ENCODE assay signal across 34 cellular contexts in the genomic region with DNA sequence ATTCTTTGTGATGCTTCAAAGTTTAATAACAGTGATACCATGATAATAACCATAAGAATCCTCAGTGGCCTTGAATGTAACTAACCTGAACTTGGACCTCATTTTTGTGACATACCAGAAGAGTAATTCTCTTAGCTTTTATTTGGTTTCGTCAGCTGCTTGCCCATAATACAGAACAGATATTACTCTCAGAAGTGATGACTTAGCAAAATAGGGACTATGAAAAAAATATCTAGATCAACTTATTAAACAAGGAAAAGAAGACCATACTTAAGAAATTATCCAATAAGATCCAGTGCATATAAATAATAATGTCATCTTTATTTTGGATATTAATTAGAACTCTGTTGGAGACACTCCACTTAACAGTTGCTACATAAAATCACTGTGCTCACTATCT.
"Had no signal": no experiment of that assay in that cellular context is flagged by ENCODE, and none has a peak within 500 bp of the region (broad histone marks: within the 10 kb centered on the region; RNA-seq: fewer than 3 reads in every experiment).

No MANE protein-coding gene starts in this region.

- H3K4me3 ChIP-seq: adrenal gland, body of pancreas, colonic mucosa had no signal

- H3K9me3 Mint-ChIP-seq: activated CD4-positive, alpha-beta memory T cell treated with anti-CD3 and anti-CD28 coated beads for 36 hours; activated CD4-positive, alpha-beta T cell treated with anti-CD3 and anti-CD28 coated beads, Interleukin-2, amount 10 ng/mL, durations not matched to agents 24 days and 14 days; activated naive CD4-positive, alpha-beta T cell treated with anti-CD3 and anti-CD28 coated beads for 36 hours; activated naive CD4-positive, alpha-beta T cell treated with anti-CD3 and anti-CD28 coated beads, Interleukin-2, amount 50 U/mL, for 24 hours; activated naive CD8-positive, alpha-beta T cell treated with anti-CD3 and anti-CD28 coated beads for 36 hours; activated naive CD8-positive, alpha-beta T cell treated with anti-CD3 and anti-CD28 coated beads, Interleukin-2, amount 50 U/mL, for 24 hours; activated T-helper 1 cell treated with anti-CD3 and anti-CD28 coated beads, Interleukin-12 subunit alpha, Interleukin-12 subunit beta, Interleukin-2, Interleukin-4 antibody, amounts not matched to agents 30 ng/mL and 10 ng/mL and 1 ng/mL, durations not matched to agents 14 hours and 24 hours and 36 hours; activated T-helper 2 cell treated with anti-CD3 and anti-CD28 coated beads, Interferon-gamma antibody, Interleukin-2, Interleukin-4, amounts not matched to agents 10 μg/mL and 5 μg/mL and 100 μg/mL, durations not matched to agents 14 hours and 24 hours and 36 hours; T-helper 2 cell treated with Interferon-gamma antibody and Interleukin-4, amounts not matched to agents 5 μg/mL and 100 μg/mL, for 36 hours had no signal

- H3K27me3 Mint-ChIP-seq: activated CD4-positive, alpha-beta memory T cell treated with anti-CD3 and anti-CD28 coated beads for 36 hours; activated CD4-positive, alpha-beta T cell treated with anti-CD3 and anti-CD28 coated beads for 36 hours; activated CD4-positive, alpha-beta T cell treated with anti-CD3 and anti-CD28 coated beads, Interleukin-2, amount 10 ng/mL, durations not matched to agents 24 days and 14 days; activated CD8-positive, alpha-beta memory T cell treated with anti-CD3 and anti-CD28 coated beads, Interleukin-2, amount 10 ng/mL, durations not matched to agents 7 days and 5 days; activated naive CD4-positive, alpha-beta T cell treated with anti-CD3 and anti-CD28 coated beads, Interleukin-2, amount 50 U/mL, for 24 hours; activated naive CD8-positive, alpha-beta T cell treated with anti-CD3 and anti-CD28 coated beads for 36 hours; activated naive CD8-positive, alpha-beta T cell treated with anti-CD3 and anti-CD28 coated beads, Interleukin-2, amount 50 U/mL, for 24 hours; T-helper 17 cell had no signal

- H3K9me3 ChIP-seq: adrenal gland, body of pancreas, colonic mucosa had no signal

- H3K27me3 ChIP-seq: body of pancreas, colonic mucosa had no signal

- FAIRE-seq: endometrium, endothelial cell of umbilical vein, frontal cortex had no signal

- H3K4me3 Mint-ChIP-seq: activated CD4-positive, alpha-beta memory T cell treated with anti-CD3 and anti-CD28 coated beads for 36 hours; activated CD4-positive, alpha-beta T cell treated with anti-CD3 and anti-CD28 coated beads for 36 hours; activated CD4-positive, alpha-beta T cell treated with anti-CD3 and anti-CD28 coated beads, Interleukin-2, amount 10 ng/mL, durations not matched to agents 24 days and 14 days; activated CD8-positive, alpha-beta memory T cell treated with anti-CD3 and anti-CD28 coated beads, Interleukin-2, amount 10 ng/mL, durations not matched to agents 7 days and 5 days; activated CD8-positive, alpha-beta T cell treated with anti-CD3 and anti-CD28 coated beads, Interleukin-2, amount 10 ng/mL, durations not matched to agents 7 days and 5 days; activated naive CD4-positive, alpha-beta T cell treated with anti-CD3 and anti-CD28 coated beads for 36 hours; activated naive CD4-positive, alpha-beta T cell treated with anti-CD3 and anti-CD28 coated beads, Interleukin-2, amount 50 U/mL, for 24 hours; activated naive CD8-positive, alpha-beta T cell treated with anti-CD3 and anti-CD28 coated beads for 36 hours; activated naive CD8-positive, alpha-beta T cell treated with anti-CD3 and anti-CD28 coated beads, Interleukin-2, amount 50 U/mL, for 24 hours; activated T-helper 1 cell treated with anti-CD3 and anti-CD28 coated beads, Interleukin-12 subunit alpha, Interleukin-12 subunit beta, Interleukin-2, Interleukin-4 antibody, amounts not matched to agents 30 ng/mL and 10 ng/mL and 1 ng/mL, durations not matched to agents 14 hours and 24 hours and 36 hours; T-helper 17 cell; T-helper 2 cell treated with Interferon-gamma antibody and Interleukin-4, amounts not matched to agents 5 μg/mL and 100 μg/mL, for 36 hours had no signal

- H3K4me1 Mint-ChIP-seq: activated CD4-positive, alpha-beta T cell treated with anti-CD3 and anti-CD28 coated beads for 36 hours; activated CD4-positive, alpha-beta T cell treated with anti-CD3 and anti-CD28 coated beads, Interleukin-2, amount 10 ng/mL, durations not matched to agents 24 days and 14 days; activated CD8-positive, alpha-beta memory T cell treated with anti-CD3 and anti-CD28 coated beads, Interleukin-2, amount 10 ng/mL, durations not matched to agents 7 days and 5 days; activated naive CD4-positive, alpha-beta T cell treated with anti-CD3 and anti-CD28 coated beads, Interleukin-2, amount 50 U/mL, for 24 hours; activated naive CD8-positive, alpha-beta T cell treated with anti-CD3 and anti-CD28 coated beads for 36 hours; activated naive CD8-positive, alpha-beta T cell treated with anti-CD3 and anti-CD28 coated beads, Interleukin-2, amount 50 U/mL, for 24 hours had no signal

- DNase-seq: activated CD4-positive, alpha-beta memory T cell treated with anti-CD3 and anti-CD28 coated beads for 36 hours; activated CD4-positive, alpha-beta T cell treated with anti-CD3 and anti-CD28 coated beads for 36 hours; activated CD4-positive, alpha-beta T cell treated with anti-CD3 and anti-CD28 coated beads, Interleukin-2, amount 10 ng/mL, durations not matched to agents 24 days and 14 days; activated CD4-positive, CD25-positive, alpha-beta regulatory T cell; activated CD4-positive, CD25-positive, alpha-beta regulatory T cell treated with anti-CD3 and anti-CD28 coated beads, Interleukin-2, amount 50 U/mL, for 72 hours; activated CD8-positive, alpha-beta memory T cell treated with anti-CD3 and anti-CD28 coated beads, Interleukin-2, amount 10 ng/mL, durations not matched to agents 7 days and 5 days; activated CD8-positive, alpha-beta memory T cell treated with anti-CD3 and anti-CD28 coated beads, Interleukin-2, amount 50 U/mL, for 4 hours; activated CD8-positive, alpha-beta T cell treated with anti-CD3 and anti-CD28 coated beads, Interleukin-2, amount 10 ng/mL, durations not matched to agents 7 days and 5 days; activated effector memory CD4-positive, alpha-beta T cell treated with anti-CD3 and anti-CD28 coated beads, Interleukin-2, amount 50 U/mL, for 16 hours; activated naive CD4-positive, alpha-beta T cell treated with anti-CD3 and anti-CD28 coated beads for 36 hours; activated naive CD8-positive, alpha-beta T cell treated with anti-CD3 and anti-CD28 coated beads for 36 hours; activated naive CD8-positive, alpha-beta T cell treated with anti-CD3 and anti-CD28 coated beads, Interleukin-2, amount 50 U/mL, for 24 hours; activated T-cell treated with anti-CD3 and anti-CD28 coated beads, Interleukin-2, amount 50 U/mL, for 1 hour; activated T-cell treated with anti-CD3 and anti-CD28 coated beads, Interleukin-2, amount 50 U/mL, for 48 hours; adrenal gland; amygdala; aorta; body of pancreas; caudate nucleus; colonic mucosa; effector CD8-positive, alpha-beta T cell; foreskin fibroblast; head of caudate nucleus; T-helper 1 cell; T-helper 17 cell; T1000 had no signal

- H3K36me3 Mint-ChIP-seq: activated CD4-positive, alpha-beta memory T cell treated with anti-CD3 and anti-CD28 coated beads for 36 hours; activated CD8-positive, alpha-beta memory T cell treated with anti-CD3 and anti-CD28 coated beads, Interleukin-2, amount 10 ng/mL, durations not matched to agents 7 days and 5 days; activated naive CD4-positive, alpha-beta T cell treated with anti-CD3 and anti-CD28 coated beads, Interleukin-2, amount 50 U/mL, for 24 hours; activated naive CD8-positive, alpha-beta T cell treated with anti-CD3 and anti-CD28 coated beads for 36 hours had no signal

- H3K27ac ChIP-seq: adrenal gland, body of pancreas, colonic mucosa had no signal

- H3K27ac Mint-ChIP-seq: activated CD4-positive, alpha-beta memory T cell treated with anti-CD3 and anti-CD28 coated beads for 36 hours; activated CD4-positive, alpha-beta T cell treated with anti-CD3 and anti-CD28 coated beads for 36 hours; activated CD4-positive, alpha-beta T cell treated with anti-CD3 and anti-CD28 coated beads, Interleukin-2, amount 10 ng/mL, durations not matched to agents 24 days and 14 days; activated CD8-positive, alpha-beta memory T cell treated with anti-CD3 and anti-CD28 coated beads, Interleukin-2, amount 10 ng/mL, durations not matched to agents 7 days and 5 days; activated CD8-positive, alpha-beta T cell treated with anti-CD3 and anti-CD28 coated beads, Interleukin-2, amount 10 ng/mL, durations not matched to agents 7 days and 5 days; activated naive CD4-positive, alpha-beta T cell treated with anti-CD3 and anti-CD28 coated beads for 36 hours; activated naive CD4-positive, alpha-beta T cell treated with anti-CD3 and anti-CD28 coated beads, Interleukin-2, amount 50 U/mL, for 24 hours; activated naive CD8-positive, alpha-beta T cell treated with anti-CD3 and anti-CD28 coated beads for 36 hours; activated naive CD8-positive, alpha-beta T cell treated with anti-CD3 and anti-CD28 coated beads, Interleukin-2, amount 50 U/mL, for 24 hours; activated T-helper 1 cell treated with anti-CD3 and anti-CD28 coated beads, Interleukin-12 subunit alpha, Interleukin-12 subunit beta, Interleukin-2, Interleukin-4 antibody, amounts not matched to agents 30 ng/mL and 10 ng/mL and 1 ng/mL, durations not matched to agents 14 hours and 24 hours and 36 hours; activated T-helper 2 cell treated with anti-CD3 and anti-CD28 coated beads, Interferon-gamma antibody, Interleukin-2, Interleukin-4, amounts not matched to agents 10 μg/mL and 5 μg/mL and 100 μg/mL, durations not matched to agents 14 hours and 24 hours and 36 hours; T-helper 17 cell; T-helper 2 cell treated with Interferon-gamma antibody and Interleukin-4, amounts not matched to agents 5 μg/mL and 100 μg/mL, for 36 hours had no signal

- H3K4me1 ChIP-seq: adrenal gland, colonic mucosa had no signal

- H3K36me3 ChIP-seq: adrenal gland, colonic mucosa had no signal

- ATAC-seq: activated CD4-positive, alpha-beta T cell treated with anti-CD3 and anti-CD28 coated beads for 36 hours; activated CD8-positive, alpha-beta memory T cell treated with anti-CD3 and anti-CD28 coated beads, Interleukin-2, amount 10 ng/mL, durations not matched to agents 7 days and 5 days; activated CD8-positive, alpha-beta T cell treated with anti-CD3 and anti-CD28 coated beads, Interleukin-2, amount 10 ng/mL, durations not matched to agents 7 days and 5 days; activated naive CD8-positive, alpha-beta T cell treated with anti-CD3 and anti-CD28 coated beads, Interleukin-2, amount 50 U/mL, for 24 hours; body of pancreas; esophagus mucosa; T-helper 17 cell had no signal
